Comparison of ENCODE assay signal across 33 cellular contexts in genomic region chr10:118773041-118773440, GRCh38. TPM values are rescaled to one million over a fixed set of nuclear protein-coding genes. Genes with fewer than 3 reads are reported as not detected.
A peak's percentile ranks its signal among the peaks of the same experiment; 100 is the strongest.
DNase-seq lines count a peak whose midpoint lies in the region; ATAC-seq and TF ChIP-seq lines count a peak whose summit lies in the region.
"Had no signal": no experiment of that assay in that cellular context is flagged by ENCODE, and none has a peak within 500 bp of the region (broad histone marks: within the 10 kb centered on the region; RNA-seq: fewer than 3 reads in every experiment).

No MANE protein-coding gene starts in this region.

- intact Hi-C loops in uterus (cut with DNase I; ENCODE audit: low total_unique reads) (no loop called here), OCI-LY7 (cut with micrococcal nuclease; ENCODE audit: unreplicated experiment) (no loop called here)

- TF ChIP-seq CTCF in uterus (IDR thresholded peaks at IDR 0.05): no peak
- no peak for TF ChIP-seq CTCF in OCI-LY7 (conservative IDR thresholded peaks at IDR 0.05; ENCODE audit: low read length)

- H3K9ac ChIP-seq in adipocyte (ENCODE audit: low read length): no peak overlapping the region
- H3K9ac ChIP-seq: BLaER1; BLaER1 treated with 17β-estradiol and CSF1 and Interleukin-3, amounts not matched to agents 10 nM and 100 nM had no signal

- no peak overlapping the region for H3K27ac ChIP-seq in uterus
- no peak overlapping the region for H3K27ac ChIP-seq in OCI-LY7 (ENCODE audit: low read depth, low read length, poor library complexity, severe bottlenecking)
- H3K27ac ChIP-seq: 22Rv1; A549; BLaER1; BLaER1 treated with 17β-estradiol and CSF1 and Interleukin-3, amounts not matched to agents 10 nM and 100 nM; C4-2B had no signal

- no peaks in the 10 kb centered on the region for H3K79me2 ChIP-seq in OCI-LY7 (ENCODE audit: insufficient read depth, low read depth, low read length)

- H3K4me3 ChIP-seq in adipocyte (ENCODE audit: low read length) (no peak overlapping the region), uterus (no peak overlapping the region), OCI-LY7 (ENCODE audit: low read depth, low read length, poor library complexity, severe bottlenecking) (no peak overlapping the region)
- H3K4me3 ChIP-seq: A549; BLaER1; BLaER1 treated with 17β-estradiol and CSF1 and Interleukin-3, amounts not matched to agents 10 nM and 100 nM had no signal

- POLR2A ChIA-PET in OCI-LY7 (lab: Charles Lee): interaction anchor here (0.5 to 0.7 kb wide), 3 partner anchors 21 to 261 kb away, joined by 3 to 5 read pairs (median 3); no protein-coding TSS in a partner anchor

- DNase-seq in adipocyte (ENCODE audit: low read depth) (peak; percentile 41), amniotic epithelial cell (ENCODE audit: low read depth) (peak; percentile 72), astrocyte of the hippocampus (ENCODE audit: low read depth, low spot score) (peak; percentile 9), fibroblast of gingiva (ENCODE audit: low read depth) (peak; percentile 73), uterus (no peak), NCI-H187 treated with DMSO at 0.1 percent for 48 hours (lab: John Stamatoyannopoulos, UW) (no peak), OCI-LY7 (ENCODE audit: low spot score) (no peak)
- DNase-seq: 8988T; ACHN; AML-193; BE2C; C1 segment of cervical spinal cord; Caco-2; Calu3; CD4-positive, alpha-beta memory T cell; CD4-positive, alpha-beta T cell; CD4-positive, CD25-positive, alpha-beta regulatory T cell; CD8-positive, alpha-beta memory T cell; CD8-positive, alpha-beta T cell; COR-L47; DMS 273 treated with DMSO at 0.1 percent for 48 hours; DMS153; DMS53; DMS79; DMS79 treated with DMSO at 0.1 percent for 48 hours; DND-41; EL had no signal

- H3K9me3 ChIP-seq in adipocyte (ENCODE audit: control insufficient read depth, low read length) (peaks cover 17% of the 10 kb centered on the region), uterus (no peaks in the 10 kb centered on the region), OCI-LY7 (ENCODE audit: low read length) (0 out of 2 replicates have a peak, but pooled peaks cover 13% of the 10 kb centered on the region)
- H3K9me3 ChIP-seq: BE2C, Caco-2 had no signal

- H3K36me3 ChIP-seq in adipocyte (ENCODE audit: control insufficient read depth, insufficient read depth, low read length, severe bottlenecking) (no peaks in the 10 kb centered on the region), uterus (no peaks in the 10 kb centered on the region), OCI-LY7 (ENCODE audit: insufficient read depth, low read length) (no peaks in the 10 kb centered on the region)
- H3K36me3 ChIP-seq: BE2C; BLaER1; BLaER1 treated with 17β-estradiol and CSF1 and Interleukin-3, amounts not matched to agents 10 nM and 100 nM had no signal

- H3K9me2 ChIP-seq in OCI-LY7 (ENCODE audit: insufficient read depth, low read length): no peaks in the 10 kb centered on the region

- CTCF ChIA-PET in OCI-LY7 (lab: Charles Lee; ENCODE audit: unreplicated experiment): no interaction called here

- no peak for ATAC-seq in HG03457 (IDR thresholded peaks at IDR 0.05; ENCODE audit: unreplicated experiment)
- ATAC-seq: A549; CD8-positive, alpha-beta T cell had no signal

- no peak for TF ChIP-seq POLR2A in uterus (IDR thresholded peaks at IDR 0.05)

- no peak overlapping the region for H3K4me2 ChIP-seq in OCI-LY7 (ENCODE audit: low read length)
- H3K4me2 ChIP-seq: A549; BLaER1; BLaER1 treated with 17β-estradiol and CSF1 and Interleukin-3, amounts not matched to agents 10 nM and 100 nM had no signal

- no TSS peak for BruUV-seq in OCI-LY7 (replicated peaks; lab: Mats Ljungman, UMichigan)

- H3K4me1 ChIP-seq in adipocyte (ENCODE audit: control insufficient read depth, insufficient read depth, low read length) (no peaks in the 10 kb centered on the region), uterus (no peaks in the 10 kb centered on the region), OCI-LY7 (ENCODE audit: insufficient read depth, low read length, poor library complexity, severe bottlenecking) (no peaks in the 10 kb centered on the region)
- H3K4me1 ChIP-seq: A549; BLaER1; BLaER1 treated with 17β-estradiol and CSF1 and Interleukin-3, amounts not matched to agents 10 nM and 100 nM; Caco-2 had no signal

- no peaks in the 10 kb centered on the region for H3K27me3 ChIP-seq in adipocyte (replicated peaks; ENCODE audit: control insufficient read depth, insufficient read depth, low read length)
- H3K27me3 ChIP-seq in uterus: no peaks in the 10 kb centered on the region
- H3K27me3 ChIP-seq: BE2C; BLaER1; BLaER1 treated with 17β-estradiol and CSF1 and Interleukin-3, amounts not matched to agents 10 nM and 100 nM had no signal

- H4K20me1 ChIP-seq in OCI-LY7 (ENCODE audit: insufficient read depth, low read length): no peaks in the 10 kb centered on the region
- H4K20me1 ChIP-seq: BLaER1; BLaER1 treated with 17β-estradiol and CSF1 and Interleukin-3, amounts not matched to agents 10 nM and 100 nM had no signal

- no peak overlapping the region for H2AFZ ChIP-seq in OCI-LY7 (ENCODE audit: low read length)

RNA-seq across cellular contexts. Expression of gene CACUL1, which starts 18.3 kb away (rescaled TPM):
- total RNA-seq in uterus (10 to 100 TPM; 24.8 to 61.0 (median 29.6) TPM), OCI-LY7 (2022) (27.6 and 31.2 TPM in 2 replicates)
- total RNA-seq in OCI-LY7 (2014; rRNA removed; shearing (Covaris generic)): 12.0 and 12.8 TPM in 2 replicates

Comparison
In these comparisons a context has a peak if more than half of its experiments do, and no peak if none do; other contexts are left out.
1. DNase-seq: peak in adipocyte (single experiment), amniotic epithelial cell (single experiment), astrocyte of the hippocampus (single experiment) and fibroblast of gingiva (single experiment); none in uterus (0 of 2), NCI-H187 treated with DMSO at 0.1 percent for 48 hours (single experiment) and OCI-LY7 (single experiment).